Comparison of ENCODE assay signal across 25 cellular contexts in the genomic region with DNA sequence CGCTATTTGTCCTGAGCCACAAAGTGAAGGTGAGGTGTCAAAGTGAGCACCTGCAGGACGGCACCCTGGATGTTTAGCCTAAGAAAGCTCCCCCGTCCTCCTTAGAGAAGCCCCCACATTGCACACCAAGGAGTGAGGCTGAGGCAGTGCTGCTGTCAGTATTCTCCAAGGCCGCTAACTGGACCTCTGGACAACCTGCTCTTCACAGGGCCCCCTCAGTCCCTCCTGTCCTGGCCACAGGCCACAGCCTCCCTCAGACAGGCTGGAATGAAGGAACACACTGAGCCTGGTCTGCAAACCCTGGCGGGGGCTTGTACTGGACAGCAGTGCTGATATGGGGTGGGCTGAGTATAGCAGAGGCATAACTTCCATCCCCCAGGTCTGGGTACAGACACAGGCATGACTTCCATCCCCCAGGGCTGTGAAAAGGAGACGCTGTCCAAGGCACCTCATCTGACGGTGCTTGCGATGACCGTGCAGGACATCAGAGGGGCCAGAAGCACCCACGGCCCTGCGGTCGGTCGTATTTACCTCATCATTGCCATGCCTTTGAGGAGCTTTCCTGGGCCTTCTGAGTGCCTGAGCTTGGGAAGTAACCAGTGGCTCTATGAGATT.
DNase-seq lines count a peak whose midpoint lies in the region; ATAC-seq and TF ChIP-seq lines count a peak whose summit lies in the region.
"Had no signal": no experiment of that assay in that cellular context is flagged by ENCODE, and none has a peak within 500 bp of the region (broad histone marks: within the 10 kb centered on the region; RNA-seq: fewer than 3 reads in every experiment).

No MANE protein-coding gene starts in this region.

- H3K27ac ChIP-seq in Panc1 (ENCODE audit: low read length) (peak overlapping the region; percentile 26; the same call in 1 of the 2 replicates), sigmoid colon (no peak overlapping the region), smooth muscle cell (ENCODE audit: low read depth) (no peak overlapping the region)
- H3K27ac ChIP-seq: heart left ventricle, transverse colon had no signal

- H3K36me3 ChIP-seq in Panc1 (ENCODE audit: control insufficient read depth, insufficient read depth, low read length) (no peaks in the 10 kb centered on the region), sigmoid colon (no peaks in the 10 kb centered on the region), smooth muscle cell (ENCODE audit: low read depth) (no peaks in the 10 kb centered on the region)
- H3K36me3 ChIP-seq: heart left ventricle, MG63, transverse colon had no signal

- H2AFZ ChIP-seq in smooth muscle cell (ENCODE audit: low read depth), result no peak overlapping the region

- H4K20me1 ChIP-seq in smooth muscle cell (ENCODE audit: low read depth), result no peaks in the 10 kb centered on the region

- TF ChIP-seq CTCF in CD14-positive monocyte (IDR thresholded peaks at IDR 0.05) (no peak), Panc1 (IDR thresholded peaks at IDR 0.05) (no peak), sigmoid colon (IDR thresholded peaks at IDR 0.05) (no peak), smooth muscle cell (IDR thresholded peaks at IDR 0.05; ENCODE audit: borderline replicate concordance, insufficient read depth, poor library complexity, severe bottlenecking) (no peak)

- no peaks in the 10 kb centered on the region for H3K36me3 Mint-ChIP-seq in CD14-positive monocyte

- intact Hi-C loops in CD14-positive monocyte (cut with micrococcal nuclease) (no loop called here), Panc1 (cut with micrococcal nuclease; ENCODE audit: unreplicated experiment) (no loop called here), sigmoid colon (cut with DNase I) (no loop called here)

- no peak overlapping the region for H3K4me3 ChIP-seq in Panc1 (ENCODE audit: low read depth in 2 of 2, low read length in 2 of 2)
- H3K4me3 ChIP-seq in sigmoid colon, result no peak overlapping the region
- no peak overlapping the region for H3K4me3 ChIP-seq in smooth muscle cell
- H3K4me3 ChIP-seq: heart left ventricle, MG63, skin epidermis, transverse colon had no signal

- H3K27ac Mint-ChIP-seq in CD14-positive monocyte, result no peak overlapping the region
- H3K27ac Mint-ChIP-seq: activated CD8-positive, alpha-beta T cell treated with anti-CD3 and anti-CD28 coated beads, Interleukin-2, amount 10 ng/mL, durations not matched to agents 7 days and 5 days; effector memory CD8-positive, alpha-beta T cell had no signal

- H3K4me1 ChIP-seq in Panc1 (ENCODE audit: control insufficient read depth, insufficient read depth, low read length) (peaks cover 19% of the 10 kb centered on the region), sigmoid colon (peaks cover 0 to 3% (median 0%) of the 10 kb centered on the region in 4 donors), smooth muscle cell (ENCODE audit: low read depth) (no peaks in the 10 kb centered on the region)

- no peaks in the 10 kb centered on the region for H3K79me2 ChIP-seq in smooth muscle cell (ENCODE audit: low read depth)

- DNase-seq in CD14-positive monocyte (ENCODE audit: low spot score), result peak; percentile 12
- DNase-seq in Panc1 (ENCODE audit: low read depth, low spot score), result no peak
- DNase-seq in islet precursor cell, result peak; percentile 61
- peak; percentile 56 for DNase-seq in sigmoid colon
- no peak for DNase-seq in NCI-H1105 treated with DMSO at 0.1 percent for 48 hours (lab: John Stamatoyannopoulos, UW)
- DNase-seq in smooth muscle cell (lab: John Stamatoyannopoulos, UW; ENCODE audit: unreplicated experiment), result no peak
- DNase-seq in activated naive CD4-positive, alpha-beta T cell (lab: John Stamatoyannopoulos, UW), result no peak
- DNase-seq: activated CD8-positive, alpha-beta T cell treated with anti-CD3 and anti-CD28 coated beads, Interleukin-2, amount 10 ng/mL, durations not matched to agents 7 days and 5 days; C1 segment of cervical spinal cord; DND-41; effector memory CD8-positive, alpha-beta T cell; KG1; mammary epithelial cell; MG63; NCI-H2029 treated with DMSO at 0.1 percent for 48 hours; NCI-H226; stimulated activated CD4-positive, alpha-beta T cell treated with anti-CD3 and anti-CD28 coated beads, Interleukin-1b, Interleukin-23, amount 100 ng/mL, for 48 hours; stimulated activated CD8-positive, alpha-beta memory T cell treated with anti-CD3 and anti-CD28 coated beads, Interleukin-4, amount 100 ng/mL, for 48 hours; stimulated activated naive CD8-positive, alpha-beta T cell treated with anti-CD3 and anti-CD28 coated beads, Interleukin-15, amount 100 ng/mL, for 72 hours; T-helper 2 cell; transverse colon had no signal

- ATAC-seq in Panc1 (no peak), HG02884 (IDR thresholded peaks at IDR 0.05; ENCODE audit: unreplicated experiment) (no peak)
- ATAC-seq: activated CD8-positive, alpha-beta T cell treated with anti-CD3 and anti-CD28 coated beads, Interleukin-2, amount 10 ng/mL, durations not matched to agents 7 days and 5 days; effector memory CD8-positive, alpha-beta T cell; heart left ventricle; SK-N-SH treated with all-trans-retinoic acid at 6 μM for 48 hours; stimulated activated naive CD8-positive, alpha-beta T cell treated with anti-CD3 and anti-CD28 coated beads, Interleukin-15, amount 100 ng/mL, for 72 hours had no signal

- WGBS in sigmoid colon, 2 donors, result 95% methylated on average over 13 of the region's 13 CpGs
- 88% methylated on average over 13 of the region's 13 CpGs for WGBS in smooth muscle cell (ENCODE audit: low lambda C conversion rate)

- H3K27me3 Mint-ChIP-seq in CD14-positive monocyte (ENCODE audit: low read depth in 3 of 3), result peaks cover 5 to 13% (median 12%) of the 10 kb centered on the region in 3 donors

- in situ Hi-C loops in Panc1 (cut with HindIII; ENCODE audit: low pct_unique_long_range_greater_than_20kb, low sequenced_read_pairs), result no loop called here

- no peak for TF ChIP-seq POLR2A in sigmoid colon (IDR thresholded peaks at IDR 0.05)

- BruUV-seq in Panc1 (replicated peaks; lab: Mats Ljungman, UMichigan), result no TSS peak

- H3K4me1 Mint-ChIP-seq in CD14-positive monocyte, result peaks cover 7% of the 10 kb centered on the region
- H3K4me1 Mint-ChIP-seq: stimulated activated naive CD8-positive, alpha-beta T cell treated with anti-CD3 and anti-CD28 coated beads, Interleukin-15, amount 100 ng/mL, for 72 hours had no signal

- H3K4me2 ChIP-seq in smooth muscle cell, result no peak overlapping the region

- peaks cover 5% of the 10 kb centered on the region; the same call in 1 of the 2 replicates for H3K9me3 ChIP-seq in Panc1 (ENCODE audit: control insufficient read depth, insufficient read depth, low read depth, low read length)
- no peaks in the 10 kb centered on the region for H3K9me3 ChIP-seq in sigmoid colon
- no peaks in the 10 kb centered on the region for H3K9me3 ChIP-seq in smooth muscle cell (replicated peaks; ENCODE audit: low read depth)
- H3K9me3 ChIP-seq: MG63 had no signal

- H3K27me3 ChIP-seq in Panc1 (ENCODE audit: control insufficient read depth, insufficient read depth, low read length), result no peaks in the 10 kb centered on the region
- H3K27me3 ChIP-seq in sigmoid colon, result peaks cover 0 to 9% (median 0%) of the 10 kb centered on the region in 3 donors
- no peaks in the 10 kb centered on the region for H3K27me3 ChIP-seq in smooth muscle cell (ENCODE audit: low read depth)
- H3K27me3 ChIP-seq: MG63, transverse colon had no signal

- H3F3A ChIP-seq in smooth muscle cell (ENCODE audit: low read depth), result peaks cover 6% of the 10 kb centered on the region

- H3K4me3 Mint-ChIP-seq in CD14-positive monocyte, result no peak overlapping the region
- H3K4me3 Mint-ChIP-seq: activated CD8-positive, alpha-beta T cell treated with anti-CD3 and anti-CD28 coated beads, Interleukin-2, amount 10 ng/mL, durations not matched to agents 7 days and 5 days; effector memory CD8-positive, alpha-beta T cell; stimulated activated naive CD8-positive, alpha-beta T cell treated with anti-CD3 and anti-CD28 coated beads, Interleukin-15, amount 100 ng/mL, for 72 hours had no signal

- no peak overlapping the region for H3K9ac ChIP-seq in smooth muscle cell (ENCODE audit: low read depth)

- H3K9me3 Mint-ChIP-seq in CD14-positive monocyte, result peaks cover under 1 to 14% (median 5%) of the 10 kb centered on the region in 7 donors

- POLR2A ChIA-PET in Panc1 (lab: Charles Lee), result no interaction called here

- CTCF ChIA-PET in Panc1 (lab: Charles Lee), result no interaction called here

- TF ChIP-seq EP300 in sigmoid colon (IDR thresholded peaks at IDR 0.05), result no peak

Comparison
In these comparisons a context has a peak if more than half of its experiments do, and no peak if none do; other contexts are left out.
1. DNase-seq: peak in CD14-positive monocyte (single experiment), islet precursor cell (single experiment) and sigmoid colon (single experiment); none in Panc1 (single experiment), NCI-H1105 treated with DMSO at 0.1 percent for 48 hours (single experiment), smooth muscle cell (single experiment) and activated naive CD4-positive, alpha-beta T cell (0 of 4).